9 cellular contexts compared by ENCODE assay signal in the genomic region with DNA sequence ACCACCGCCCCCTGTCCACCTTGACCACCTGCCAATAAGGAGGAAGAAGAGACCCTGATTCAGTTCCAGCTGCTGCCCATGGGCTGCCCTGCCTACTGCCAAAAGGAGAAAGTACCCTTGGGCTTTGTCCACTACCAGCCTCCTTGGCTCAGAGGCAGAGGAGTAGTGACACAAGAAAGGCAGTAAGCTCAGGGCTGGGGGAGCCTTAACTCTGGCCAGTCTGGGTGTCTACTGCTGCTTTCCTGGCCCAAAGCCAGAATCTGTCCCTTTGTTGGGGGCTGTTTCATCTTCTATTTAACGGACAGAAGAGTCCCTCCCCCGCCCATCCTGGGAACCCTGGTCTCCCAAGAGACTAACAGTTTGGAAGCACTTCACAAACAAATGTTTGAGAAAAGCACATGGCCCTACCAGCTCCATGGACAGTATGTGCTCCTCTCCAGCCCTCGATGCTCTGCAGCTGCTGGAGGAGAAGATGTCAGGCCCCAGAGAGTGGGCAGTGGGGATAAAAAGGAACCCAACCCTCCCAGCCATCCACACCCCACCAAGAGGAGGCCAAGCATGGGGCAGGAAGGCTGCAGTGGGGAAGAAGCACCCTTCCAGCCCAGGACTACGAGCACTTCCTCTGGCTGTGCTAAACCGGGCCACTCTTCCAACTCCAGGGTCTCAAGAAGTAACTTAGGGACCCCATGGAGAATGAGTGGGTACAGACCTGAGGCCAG. TPM values are rescaled to one million over a fixed set of nuclear protein-coding genes. Genes with fewer than 3 reads are reported as not detected.
DNase-seq lines count a peak whose midpoint lies in the region; ATAC-seq and TF ChIP-seq lines count a peak whose summit lies in the region.
"Had no signal": no experiment of that assay in that cellular context is flagged by ENCODE, and none has a peak within 500 bp of the region (broad histone marks: within the 10 kb centered on the region; RNA-seq: fewer than 3 reads in every experiment).

No MANE protein-coding gene starts in this region.

- ATAC-seq in psoas muscle (no peak), HG02759 (IDR thresholded peaks at IDR 0.05; ENCODE audit: unreplicated experiment) (no peak), HG02571 (IDR thresholded peaks at IDR 0.05; ENCODE audit: unreplicated experiment) (no peak)

- H3F3A ChIP-seq in PC-9 (ENCODE audit: insufficient read depth, low read depth), result peaks cover 8% of the 10 kb centered on the region

- H3K4me2 ChIP-seq in PC-9, result peak overlapping the region; percentile 97

- 37 to 56% (median 39%) methylated on average over 5 to 6 of the region's 6 CpGs for WGBS in psoas muscle, 3 donors

- TSS peak; percentile 36 for BruUV-seq in PC-9 (replicated peaks; lab: Mats Ljungman, UMichigan)

- H3K36me3 ChIP-seq in GM06990 (ENCODE audit: control insufficient read depth, insufficient read depth, low read length) (peaks cover 32% of the 10 kb centered on the region), PC-9 (ENCODE audit: low read depth) (0 out of 2 replicates have a peak, but pooled peaks cover 11% of the 10 kb centered on the region), psoas muscle (ENCODE audit: insufficient read depth in 1 of 2, low read depth in 1 of 2) (peaks cover 2 to 71% of the 10 kb centered on the region in 2 donors)

- H3K27ac ChIP-seq in PC-9, result no peak overlapping the region
- H3K27ac ChIP-seq in psoas muscle, result peak overlapping the region; percentile 98

- H3K9me3 ChIP-seq in PC-9 (ENCODE audit: insufficient read depth, low read depth) (no peaks in the 10 kb centered on the region), psoas muscle (no peaks in the 10 kb centered on the region)

- no peak for TF ChIP-seq CTCF in GM06990 (IDR thresholded peaks at IDR 0.05; ENCODE audit: insufficient read depth, low read length, poor library complexity, severe bottlenecking)
- no peak for TF ChIP-seq CTCF in PC-9 (conservative IDR thresholded peaks at IDR 0.05)
- no peak for TF ChIP-seq CTCF in epithelial cell of proximal tubule (conservative IDR thresholded peaks at IDR 0.05; ENCODE audit: low read depth, low read length)
- no peak for TF ChIP-seq CTCF in psoas muscle (IDR thresholded peaks at IDR 0.05)

- CTCF ChIA-PET in PC-9 (lab: Charles Lee), result no interaction called here

- H3K79me2 ChIP-seq in PC-9 (ENCODE audit: low read depth), result peaks cover 39% of the 10 kb centered on the region

- H3K4me1 ChIP-seq in PC-9 (replicated peaks; ENCODE audit: insufficient read depth) (peaks cover 16% of the 10 kb centered on the region), psoas muscle (peaks cover 19% of the 10 kb centered on the region)

- intact Hi-C loops in PC-9 (cut with micrococcal nuclease; ENCODE audit: unreplicated experiment) (loop anchor here (2.0 kb wide), 1 partner anchor 59 kb away; no protein-coding TSS in a partner anchor), psoas muscle (cut with DNase I) (no loop called here), head of caudate nucleus (cut with DNase I) (loop anchor here (5.0 kb wide), 1 partner anchor 69 kb away; no protein-coding TSS in a partner anchor)

- H3K27me3 ChIP-seq in GM06990 (replicated peaks; ENCODE audit: control insufficient read depth, insufficient read depth, low read length) (no peaks in the 10 kb centered on the region), PC-9 (ENCODE audit: insufficient read depth, low read depth) (no peaks in the 10 kb centered on the region), psoas muscle (ENCODE audit: insufficient read depth in 3 of 3, low read length in 2 of 3) (no peaks in the 10 kb centered on the region)

- H2AFZ ChIP-seq in PC-9, result no peak overlapping the region

- no peak for DNase-seq in GM06990 (ENCODE audit: extremely low read depth, insufficient read length)
- no peak for DNase-seq in PC-9
- no peak for DNase-seq in epithelial cell of proximal tubule (ENCODE audit: low read depth)
- DNase-seq in psoas muscle, result peak in 1 of 2 donors; percentile 32
- DNase-seq in stimulated activated CD4-positive, alpha-beta T cell treated with anti-CD3 and anti-CD28 coated beads, Interleukin-12 subunit alpha, Interleukin-12 subunit beta, amount 100 ng/mL, for 4 hours, result no peak
- no peak for DNase-seq in head of caudate nucleus
- DNase-seq: NCI-H2171 treated with DMSO at 0.1 percent for 48 hours had no signal

- H3K9me2 ChIP-seq in PC-9 (ENCODE audit: insufficient read depth), result no peaks in the 10 kb centered on the region

- POLR2A ChIA-PET in PC-9 (lab: Charles Lee; ENCODE audit: unreplicated experiment), result no interaction called here

- no peaks in the 10 kb centered on the region for H4K20me1 ChIP-seq in PC-9 (ENCODE audit: insufficient read depth)

- H3K4me3 ChIP-seq in GM06990 (replicated peaks; ENCODE audit: low read depth, low read length), result peak overlapping the region; percentile 92
- H3K4me3 ChIP-seq in PC-9, result peak overlapping the region; percentile 67
- H3K4me3 ChIP-seq in epithelial cell of proximal tubule (ENCODE audit: low read depth, low read length), result peak overlapping the region; percentile 76
- H3K4me3 ChIP-seq in psoas muscle, result peak overlapping the region; percentile 87

RNA-seq across cellular contexts. Expression of a gene that starts 1.3 kb away (rescaled TPM):
- total RNA-seq in PC-9 (2021) (56.0 and 64.5 TPM in 2 replicates), epithelial cell of proximal tubule (34.1 and 52.9 TPM in 2 replicates), psoas muscle (100 to 1,000 TPM; 111 to 180 (median 122) TPM)
- polyA plus RNA-seq in psoas muscle, result 100 to 1,000 TPM in 1 of 3 donors, 10 to 100 TPM in 2; 41.6 to 107 (median 74.0) TPM

RNA-seq across cellular contexts. Expression of a gene that starts 1.4 kb away (rescaled TPM):
- total RNA-seq in PC-9 (2021) (62.2 and 65.1 TPM in 2 replicates), epithelial cell of proximal tubule (20.3 and 50.3 TPM in 2 replicates), psoas muscle (10 to 100 TPM in 3 of 4 donors, 1 to 10 TPM in 1; 9.3 to 29.4 (median 15.2) TPM)
- 10 to 100 TPM in 2 of 3 donors, 1 to 10 TPM in 1; 8.7 to 27.8 (median 14.9) TPM for polyA plus RNA-seq in psoas muscle

RNA-seq across cellular contexts. Expression of a gene that starts 9.4 kb away (rescaled TPM):
- total RNA-seq in PC-9 (2021) (33.7 and 41.4 TPM in 2 replicates), epithelial cell of proximal tubule (9.3 and 11.7 TPM in 2 replicates), psoas muscle (10 to 100 TPM; 24.4 to 55.7 (median 43.5) TPM)
- 10 to 100 TPM; 31.0 to 64.9 (median 42.2) TPM for polyA plus RNA-seq in psoas muscle

RNA-seq across cellular contexts. Expression of a gene that starts 17.1 kb away (rescaled TPM):
- total RNA-seq in PC-9 (2021) (7.9 and 10.8 TPM in 2 replicates), epithelial cell of proximal tubule (10.4 and 11.0 TPM in 2 replicates), psoas muscle (1 to 10 TPM in 1 of 4 donors, under 1 TPM in 3; 0.59 to 1.6 (median 0.92) TPM)
- 1 to 10 TPM in 1 of 3 donors, under 1 TPM in 2; 0.55 to 3.7 (median 0.82) TPM for polyA plus RNA-seq in psoas muscle

RNA-seq across cellular contexts. Expression of a gene that starts 17.1 kb away (rescaled TPM):
- total RNA-seq in PC-9 (2021), result 39.6 and 47.2 TPM in 2 replicates
- total RNA-seq in epithelial cell of proximal tubule, result 10.1 and 17.5 TPM in 2 replicates
- 10 to 100 TPM; 11.6 to 16.7 (median 14.3) TPM for total RNA-seq in psoas muscle
- 10 to 100 TPM; 15.8 to 38.5 (median 29.7) TPM for polyA plus RNA-seq in psoas muscle

Comparison
In these comparisons a context has a peak if more than half of its experiments do, and no peak if none do; other contexts are left out.
1. intact Hi-C loops: an anchor here in PC-9 (2.0 kb wide) and head of caudate nucleus (5.0 kb wide); none called in psoas muscle.